ENCODE assay signal across 1 cellular context in genomic region chr11:62610403-62610802, GRCh38.
TF ChIP-seq lines count a peak whose summit lies in the region.

No MANE protein-coding gene starts in this region.

TF ChIP-seq in GM12878, 131 proteins besides CTCF, POLR2A, EP300 and RAD21:
- TF ChIP-seq ZBTB4 (CRISPR knock-in tag; IDR thresholded peaks at IDR 0.05) (no peak), IRF5 (IDR thresholded peaks at IDR 0.05; ENCODE audit: borderline replicate concordance) (no peak), SMARCA5 (IDR thresholded peaks at IDR 0.05) (peak; percentile 54; the same call in 1 of the 2 replicates)
TF ChIP-seq in GM12878: peak in this region for 1.
